Comparison of ENCODE assay signal across 14 cellular contexts in the genomic region with DNA sequence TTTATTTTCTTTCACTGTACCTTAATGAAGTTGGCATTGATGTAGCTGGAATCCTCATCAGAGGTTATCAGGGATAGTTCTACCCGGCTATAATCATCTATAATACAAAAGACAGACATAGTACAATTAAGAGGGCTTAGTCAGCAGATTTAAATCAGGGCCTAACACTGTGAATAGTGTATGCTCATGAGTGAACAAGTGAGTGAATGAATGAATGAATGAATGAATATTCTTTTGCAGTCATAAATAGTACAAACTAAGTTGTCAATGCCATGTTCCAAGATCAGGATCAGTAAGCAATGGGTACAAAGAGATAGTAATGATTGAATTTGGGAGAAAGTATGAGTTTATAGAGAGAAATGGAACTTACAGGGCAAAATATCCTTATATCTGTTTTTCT. TPM values are rescaled to one million over a fixed set of nuclear protein-coding genes. Genes with fewer than 3 reads are reported as not detected.
DNase-seq lines count a peak whose midpoint lies in the region; ATAC-seq and TF ChIP-seq lines count a peak whose summit lies in the region.
"Had no signal": no experiment of that assay in that cellular context is flagged by ENCODE, and none has a peak within 500 bp of the region (broad histone marks: within the 10 kb centered on the region; RNA-seq: fewer than 3 reads in every experiment).

No MANE protein-coding gene starts in this region.

- H3K36me3 Mint-ChIP-seq in CD14-positive monocyte (peaks cover 29 to 40% of the 10 kb centered on the region in 2 donors), immature natural killer cell (peaks cover 23 to 49% (median 47%) of the 10 kb centered on the region in 3 donors), H9 (ENCODE audit: insufficient read depth in 1 of 3, low read depth in 3 of 3) (no peaks in the 10 kb centered on the region)

- no peak overlapping the region for H3K9ac ChIP-seq in IMR-90 (ENCODE audit: low read depth, low read length)
- H3K9ac ChIP-seq in H9 (ENCODE audit: extremely low read depth, insufficient read length, low read length), result no peak overlapping the region

- H2BK20ac ChIP-seq in IMR-90 (ENCODE audit: low read depth, low read length) (no peak overlapping the region), H9 (ENCODE audit: low read depth, low read length, poor library complexity, severe bottlenecking) (no peak overlapping the region)

- no peak overlapping the region for H2AK9ac ChIP-seq in IMR-90 (replicated peaks; ENCODE audit: low read depth, low read length, poor library complexity)

- H3K4me3 Mint-ChIP-seq in CD14-positive monocyte, result peak overlapping the region in 1 of 2 donors; percentile 76
- H3K4me3 Mint-ChIP-seq in immature natural killer cell, result peak overlapping the region; percentile 45 to 81 (median 71)
- no peak overlapping the region for H3K4me3 Mint-ChIP-seq in H9

- H3K4me3 ChIP-seq in IMR-90 (ENCODE audit: insufficient read depth, low read depth, low read length), result no peak overlapping the region
- H3K4me3 ChIP-seq: cardiac muscle cell had no signal

- H2AK5ac ChIP-seq in IMR-90 (ENCODE audit: low read depth, low read length) (no peak overlapping the region), H9 (ENCODE audit: insufficient read length, low read length) (no peak overlapping the region)

- H2BK120ac ChIP-seq in IMR-90 (ENCODE audit: low read depth, low read length), result peak overlapping the region; percentile 93; the same call in 1 of the 2 replicates
- no peak overlapping the region for H2BK120ac ChIP-seq in H9 (ENCODE audit: low read depth, low read length, poor library complexity, severe bottlenecking)

- H3K23ac ChIP-seq in IMR-90 (ENCODE audit: low read depth, low read length), result no peak overlapping the region
- no peak overlapping the region for H3K23ac ChIP-seq in H9 (ENCODE audit: insufficient read length, low read depth, low read length)

- H3K27me3 Mint-ChIP-seq in CD14-positive monocyte (ENCODE audit: low read depth in 3 of 3) (peaks cover 0 to 2% (median 0%) of the 10 kb centered on the region in 3 donors), immature natural killer cell (ENCODE audit: low read depth in 3 of 3) (peaks cover 0 to 2% (median 0%) of the 10 kb centered on the region in 3 donors), H9 (ENCODE audit: low read depth) (no peaks in the 10 kb centered on the region)

- TF ChIP-seq CTCF in CD14-positive monocyte (IDR thresholded peaks at IDR 0.05) (no peak), IMR-90 (conservative IDR thresholded peaks at IDR 0.05; ENCODE audit: low read depth, low read length) (no peak), H9 (conservative IDR thresholded peaks at IDR 0.05) (no peak)

- no peak overlapping the region for H3T11ph ChIP-seq in H9 (ENCODE audit: low read length)

- TF ChIP-seq RAD21 in IMR-90 (IDR thresholded peaks at IDR 0.05; ENCODE audit: low read length), result no peak

- POLR2A ChIA-PET in IMR-90 (lab: Charles Lee; ENCODE audit: unreplicated experiment), result interaction anchor here (0.6 kb wide), 1 partner anchor 301 kb away, joined by 3 read pairs; no protein-coding TSS in a partner anchor

- H3K9me3 ChIP-seq in IMR-90 (ENCODE audit: control insufficient read depth, insufficient read depth, low read length) (no peaks in the 10 kb centered on the region), H9 (ENCODE audit: control insufficient read depth, low read depth, low read length) (no peaks in the 10 kb centered on the region)

- H2BK12ac ChIP-seq in H9 (ENCODE audit: insufficient read length, low read depth, low read length), result no peak overlapping the region

- H3K9me3 Mint-ChIP-seq in CD14-positive monocyte, result no peaks in the 10 kb centered on the region
- H3K9me3 Mint-ChIP-seq in immature natural killer cell, result no peaks in the 10 kb centered on the region
- H3K9me3 Mint-ChIP-seq in H9, result no peaks in the 10 kb centered on the region

- H4K20me1 ChIP-seq in IMR-90 (ENCODE audit: insufficient read depth, low read length) (no peaks in the 10 kb centered on the region), H9 (ENCODE audit: control insufficient read depth, insufficient read depth, insufficient read length) (no peaks in the 10 kb centered on the region)

- H2BK5ac ChIP-seq in IMR-90 (ENCODE audit: low read depth, low read length, poor library complexity, severe bottlenecking) (no peak overlapping the region), H9 (ENCODE audit: insufficient read length, low read length) (no peak overlapping the region)

- H3K56ac ChIP-seq in IMR-90 (ENCODE audit: extremely low read depth, insufficient read depth, low read length) (no peak overlapping the region), H9 (ENCODE audit: insufficient read length, low read depth, low read length) (no peak overlapping the region)

- H3K23me2 ChIP-seq in H9 (ENCODE audit: insufficient read length, low read depth, low read length, poor library complexity, severe bottlenecking), result no peaks in the 10 kb centered on the region

- H3K27me3 ChIP-seq in IMR-90 (ENCODE audit: control insufficient read depth, insufficient read depth, low read length) (no peaks in the 10 kb centered on the region), H9 (ENCODE audit: insufficient read depth, low read length) (no peaks in the 10 kb centered on the region)
- H3K27me3 ChIP-seq: cardiac muscle cell had no signal

- H3K27ac Mint-ChIP-seq in CD14-positive monocyte, result peak overlapping the region; percentile 79 to 93 (median 90)
- peak overlapping the region; percentile 77 to 94 (median 90) for H3K27ac Mint-ChIP-seq in immature natural killer cell
- H3K27ac Mint-ChIP-seq in H9, result no peak overlapping the region

- H3K18ac ChIP-seq in IMR-90 (ENCODE audit: low read depth, low read length), result no peak overlapping the region
- H3K18ac ChIP-seq in H9 (ENCODE audit: insufficient read length, low read depth, low read length), result no peak overlapping the region

- H3K79me2 ChIP-seq in H9 (ENCODE audit: insufficient read depth, low read length), result no peaks in the 10 kb centered on the region

- no peaks in the 10 kb centered on the region for H3K36me3 ChIP-seq in IMR-90 (ENCODE audit: control insufficient read depth, insufficient read depth, low read length)
- H3K36me3 ChIP-seq: cardiac muscle cell had no signal

- in situ Hi-C loops in IMR-90 (cut with MboI; ENCODE audit: low sequenced_read_pairs), result loop anchor here (25.0 kb wide), 1 partner anchor 428 kb away; no protein-coding TSS in a partner anchor

- H4K8ac ChIP-seq in IMR-90 (ENCODE audit: low read depth in 2 of 2, low read length in 2 of 2), result no peak overlapping the region
- no peak overlapping the region for H4K8ac ChIP-seq in H9 (replicated peaks; ENCODE audit: insufficient read length, low read depth, low read length)

- H3K4me1 Mint-ChIP-seq in CD14-positive monocyte (peaks cover 85% of the 10 kb centered on the region), immature natural killer cell (peaks cover 53 to 58% of the 10 kb centered on the region in 2 donors), H9 (no peaks in the 10 kb centered on the region; a peak in 1 of 4 replicates)

- H3K4me1 ChIP-seq in IMR-90 (ENCODE audit: control insufficient read depth, insufficient read depth, low read length) (peaks cover 10% of the 10 kb centered on the region), H9 (ENCODE audit: insufficient read depth, low read length) (no peaks in the 10 kb centered on the region)

- H3K4me2 ChIP-seq in IMR-90 (ENCODE audit: low read depth, low read length) (no peak overlapping the region), H9 (ENCODE audit: insufficient read depth, insufficient read length, low read length) (no peak overlapping the region)

- H3K27ac ChIP-seq in IMR-90 (ENCODE audit: insufficient read depth, low read length) (no peak overlapping the region), H9 (ENCODE audit: insufficient read length, low read depth, low read length) (no peak overlapping the region), substantia nigra (ENCODE audit: low read depth, low read length, poor library complexity, severe bottlenecking) (no peak overlapping the region)
- H3K27ac ChIP-seq: cardiac muscle cell had no signal

- intact Hi-C loops in CD14-positive monocyte (cut with micrococcal nuclease) (loop anchor here in 1 of 2 donors (5.0 kb wide), 1 partner anchor 48 kb away; a partner anchor contains a TSS), IMR-90 (cut with micrococcal nuclease) (no loop called here)

- no CpG with 5 or more reads among the region's 1 CpG for WGBS in IMR-90 (ENCODE audit: extremely low coverage in 2 of 2, insufficient read length in 1 of 2), 2 experiments
- WGBS in H9 (ENCODE audit: extremely low coverage, insufficient read length, low lambda C conversion rate), result no CpG with 5 or more reads among the region's 1 CpG

- no peak for ATAC-seq in IMR-90 (ENCODE audit: low read depth)
- ATAC-seq in GM21825 (IDR thresholded peaks at IDR 0.05; ENCODE audit: unreplicated experiment), result no peak

- no peak overlapping the region for H4K5ac ChIP-seq in IMR-90 (ENCODE audit: low read depth, low read length)
- H4K5ac ChIP-seq in H9 (ENCODE audit: insufficient read length, low read depth, low read length), result no peak overlapping the region

- BruUV-seq in IMR-90 (replicated peaks; lab: Mats Ljungman, UMichigan), result no TSS peak

- H3K79me1 ChIP-seq in IMR-90 (ENCODE audit: low read depth in 1 of 2, low read length in 2 of 2) (no peaks in the 10 kb centered on the region), H9 (ENCODE audit: insufficient read depth, low read depth, low read length, poor library complexity, severe bottlenecking) (no peaks in the 10 kb centered on the region)

- H2BK15ac ChIP-seq in IMR-90 (ENCODE audit: low read depth, low read length) (no peak overlapping the region), H9 (ENCODE audit: low read depth, low read length) (no peak overlapping the region)

- CTCF ChIA-PET in IMR-90 (lab: Yijun Ruan, JAX), result no interaction called here

- H3K9me1 ChIP-seq in IMR-90 (ENCODE audit: insufficient read depth, low read length), result no peaks in the 10 kb centered on the region

- H2AFZ ChIP-seq in IMR-90 (replicated peaks; ENCODE audit: low read length, poor library complexity) (no peak overlapping the region), H9 (ENCODE audit: low read length) (no peak overlapping the region)

- no peak overlapping the region for H3K14ac ChIP-seq in IMR-90 (replicated peaks; ENCODE audit: low read depth, low read length)
- H3K14ac ChIP-seq in H9 (ENCODE audit: insufficient read depth, low read length), result no peak overlapping the region

- dilution Hi-C loops in IMR-90 (cut with HindIII; ENCODE audit: low sequenced_read_pairs, unreplicated experiment), result no loop called here

- no peak for TF ChIP-seq POLR2A in IMR-90 (IDR thresholded peaks at IDR 0.05; ENCODE audit: low read depth, low read length)

- H4K91ac ChIP-seq in IMR-90 (ENCODE audit: insufficient read depth, low read depth, low read length) (no peak overlapping the region), H9 (ENCODE audit: insufficient read length, low read depth, low read length) (no peak overlapping the region)

- DNase-seq in CD14-positive monocyte (ENCODE audit: low spot score), result no peak
- DNase-seq in IMR-90, result no peak
- DNase-seq in immature natural killer cell, result no peak
- DNase-seq in H9, result no peak
- no peak for DNase-seq in substantia nigra (lab: John Stamatoyannopoulos, UW)
- DNase-seq: activated gamma-delta T cell treated with Interleukin-2 at 50 U/mL for 16 hours, C1 segment of cervical spinal cord, head of caudate nucleus, left cardiac atrium, NCI-H1092 treated with DMSO at 0.1 percent for 48 hours, NCI-H226 had no signal

- H3K4ac ChIP-seq in IMR-90 (ENCODE audit: low read depth, low read length) (no peak overlapping the region), H9 (ENCODE audit: low read depth, low read length) (no peak overlapping the region)

RNA-seq across cellular contexts. Expression of a gene that starts 12.5 kb away (rescaled TPM):
- 10 to 100 TPM; 29.7 to 43.7 TPM for polyA plus RNA-seq in CD14-positive monocyte
- 0.18 and 0.28 TPM in 2 replicates for total RNA-seq in IMR-90 (2012; rRNA removed)
- polyA plus RNA-seq in IMR-90 (2012; rRNA removed), result 0.07 and 0.14 TPM in 2 replicates
- 0.01 TPM in 1 of 2 replicates, not detected in the other for polyA plus RNA-seq in IMR-90 (2012; cell fraction: cytosol; rRNA removed)
- 0.02 and 0.32 TPM in 2 replicates for polyA plus RNA-seq in IMR-90 (2012; cell fraction: nucleus; rRNA removed; ENCODE audit: low replicate concordance)
- polyA plus RNA-seq in immature natural killer cell, result 100 to 1,000 TPM in 1 of 3 donors, 10 to 100 TPM in 2; 80.9 to 109 (median 83.6) TPM
- total RNA-seq in H9 (2021), result not detected in 2 replicates
- total RNA-seq: cardiac muscle cell had no signal
- polyA plus RNA-seq: cardiac muscle cell had no signal

RNA-seq across cellular contexts. Expression of a gene that starts 28.4 kb away (rescaled TPM):
- polyA plus RNA-seq in CD14-positive monocyte, result not detected
- under 0.01 TPM in 2 replicates for total RNA-seq in IMR-90 (2012; rRNA removed)
- 0.15 and 0.22 TPM in 2 replicates for polyA plus RNA-seq in IMR-90 (2012; rRNA removed)
- polyA plus RNA-seq in IMR-90 (2012; cell fraction: cytosol; rRNA removed), result not detected in 2 replicates
- polyA plus RNA-seq in IMR-90 (2012; cell fraction: nucleus; rRNA removed; ENCODE audit: low replicate concordance), result 0.09 and 0.37 TPM in 2 replicates
- under 1 TPM in 1 of 3 donors, not detected in 2; 0.11 TPM for polyA plus RNA-seq in immature natural killer cell
- total RNA-seq in H9 (2021), result 0.22 and 0.53 TPM in 2 replicates
- total RNA-seq: RPMI7951 had no signal

RNA-seq across cellular contexts. Expression of a gene that starts 45.6 kb away (rescaled TPM):
- polyA plus RNA-seq in CD14-positive monocyte (1 to 10 TPM; 3.5 to 6.1 TPM), IMR-90 (2012; rRNA removed) (11.7 and 15.6 TPM in 2 replicates), immature natural killer cell (10 to 100 TPM in 2 of 3 donors, 1 to 10 TPM in 1; 9.7 to 21.6 (median 18.6) TPM)
- total RNA-seq in IMR-90 (2012; rRNA removed) (16.7 and 18.1 TPM in 2 replicates), H9 (2021) (19.3 and 19.7 TPM in 2 replicates)
- 2.7 and 6.6 TPM in 2 replicates for polyA plus RNA-seq in IMR-90 (2012; cell fraction: cytosol; rRNA removed)
- polyA plus RNA-seq in IMR-90 (2012; cell fraction: nucleus; rRNA removed; ENCODE audit: low replicate concordance), result 9.4 and 58.1 TPM in 2 replicates

RNA-seq across cellular contexts. Expression of a gene that starts 46.1 kb away (rescaled TPM):
- polyA plus RNA-seq in CD14-positive monocyte (1 to 10 TPM; 4.5 to 5.7 TPM), IMR-90 (2012; rRNA removed) (4.4 and 4.9 TPM in 2 replicates), immature natural killer cell (1 to 10 TPM; 2.0 to 8.4 (median 6.6) TPM)
- total RNA-seq in IMR-90 (2012; rRNA removed) (6.1 TPM in 2 replicates), H9 (2021) (12.0 and 13.4 TPM in 2 replicates)
- 2.6 and 2.7 TPM in 2 replicates for polyA plus RNA-seq in IMR-90 (2012; cell fraction: cytosol; rRNA removed)
- polyA plus RNA-seq in IMR-90 (2012; cell fraction: nucleus; rRNA removed; ENCODE audit: low replicate concordance), result 1.1 and 1.4 TPM in 2 replicates

RNA-seq across cellular contexts. Expression of a gene that starts 46.7 kb away (rescaled TPM):
- 1 to 10 TPM; 8.9 to 9.0 TPM for polyA plus RNA-seq in CD14-positive monocyte
- 11.7 and 12.8 TPM in 2 replicates for total RNA-seq in IMR-90 (2012; rRNA removed)
- polyA plus RNA-seq in IMR-90 (2012; rRNA removed), result 4.6 and 5.3 TPM in 2 replicates
- polyA plus RNA-seq in IMR-90 (2012; cell fraction: cytosol; rRNA removed), result 1.8 and 3.0 TPM in 2 replicates
- 3.0 and 10.1 TPM in 2 replicates for polyA plus RNA-seq in IMR-90 (2012; cell fraction: nucleus; rRNA removed; ENCODE audit: low replicate concordance)
- 10 to 100 TPM; 26.4 to 30.6 (median 30.2) TPM for polyA plus RNA-seq in immature natural killer cell
- total RNA-seq in H9 (2021), result 11.0 and 11.4 TPM in 2 replicates

Comparison
In these comparisons a context has a peak if more than half of its experiments do, and no peak if none do; other contexts are left out.
1. H3K27ac Mint-ChIP-seq: peak in CD14-positive monocyte (7 of 7) and immature natural killer cell (6 of 6); none in H9 (0 of 3).
2. H3K4me3 Mint-ChIP-seq: peak in immature natural killer cell (5 of 5); none in H9 (0 of 2).
3. RNA of a gene that starts 12.5 kb away (polyA plus RNA-seq): 80.9 to 109 TPM in immature natural killer cell and 29.7 to 43.7 TPM in CD14-positive monocyte; 0.01 to 0.32 TPM in IMR-90; every median in the first group is over 10 times any median in the second.